8 cellular contexts compared by ENCODE assay signal in genomic region chr22:49960159-49960966, GRCh38. TPM values are rescaled to one million over a fixed set of nuclear protein-coding genes. Genes with fewer than 3 reads are reported as not detected.
DNase-seq lines count a peak whose midpoint lies in the region; ATAC-seq and TF ChIP-seq lines count a peak whose summit lies in the region.

Gene PIM3 (plus strand): TSS chr22:49960772. CDS start chr22:49960948, 176 bp downstream.

- intact Hi-C loops in activated CD4-positive, alpha-beta memory T cell treated with anti-CD3 and anti-CD28 coated beads for 36 hours (cut with micrococcal nuclease) = loop anchor here (5.0 kb wide), 2 partner anchors 108 to 232 kb away; partner anchors contain the start of gene ZBED4

- no peak for TF ChIP-seq RAD21 in liver (IDR thresholded peaks at IDR 0.05)

- H3K27me3 Mint-ChIP-seq in CD4-positive, CD25-positive, alpha-beta regulatory T cell = peaks cover 13% of the 10 kb centered on the region
- H3K27me3 Mint-ChIP-seq in activated CD4-positive, alpha-beta memory T cell treated with anti-CD3 and anti-CD28 coated beads for 36 hours = no peaks in the 10 kb centered on the region

- H3K27ac Mint-ChIP-seq in CD4-positive, CD25-positive, alpha-beta regulatory T cell = peak within 1 kb of the TSS; percentile 90 to 96 (median 93)
- H3K27ac Mint-ChIP-seq in activated CD4-positive, alpha-beta memory T cell treated with anti-CD3 and anti-CD28 coated beads for 36 hours = peak within 1 kb of the TSS; percentile 96

- peak; percentile 78 to 80 for ATAC-seq in CD4-positive, CD25-positive, alpha-beta regulatory T cell (ENCODE audit: low read depth in 2 of 2)
- ATAC-seq in GM19397 (IDR thresholded peaks at IDR 0.05; ENCODE audit: unreplicated experiment) = peak; percentile 61
- ATAC-seq in HG03565 (IDR thresholded peaks at IDR 0.05; ENCODE audit: unreplicated experiment) = peak; percentile 62

- H3K4me3 ChIP-seq in CD4-positive, CD25-positive, alpha-beta regulatory T cell (ENCODE audit: low read depth, low read length) = peak within 1 kb of the TSS; percentile 50
- peak within 1 kb of the TSS; percentile 95 to 98 (median 95) for H3K4me3 ChIP-seq in liver (ENCODE audit: low read depth in 1 of 3, low read length in 3 of 3)

- peak; percentile 89 to 96 (median 94) for DNase-seq in CD4-positive, CD25-positive, alpha-beta regulatory T cell
- DNase-seq in NCI-H82 treated with DMSO at 0.1 percent for 48 hours (lab: John Stamatoyannopoulos, UW; ENCODE audit: unreplicated experiment) (peak; percentile 79), dermis microvascular lymphatic vessel endothelial cell (ENCODE audit: low read depth in 2 of 2) (peak; percentile 94 to 97)
- DNase-seq in activated CD4-positive, alpha-beta memory T cell treated with anti-CD3 and anti-CD28 coated beads for 36 hours = peak; percentile 97
- DNase-seq in stimulated activated CD4-positive, alpha-beta T cell treated with anti-CD3 and anti-CD28 coated beads, Interleukin-4, amount 100 ng/mL, for 1 hour = peak; percentile 91

- under 1% methylated on average over 132 of the region's 132 CpGs for WGBS in liver

- H3K9me3 Mint-ChIP-seq in CD4-positive, CD25-positive, alpha-beta regulatory T cell = peaks cover 0 to 2% (median 0%) of the 10 kb centered on the region in 7 donors
- H3K9me3 Mint-ChIP-seq in activated CD4-positive, alpha-beta memory T cell treated with anti-CD3 and anti-CD28 coated beads for 36 hours = no peaks in the 10 kb centered on the region

- peaks cover 2 to 30% (median 7%) of the 10 kb centered on the region in 4 donors for H3K4me1 Mint-ChIP-seq in CD4-positive, CD25-positive, alpha-beta regulatory T cell
- H3K4me1 Mint-ChIP-seq in activated CD4-positive, alpha-beta memory T cell treated with anti-CD3 and anti-CD28 coated beads for 36 hours (ENCODE audit: low read depth) = peaks cover 22% of the 10 kb centered on the region

- H3K9me3 ChIP-seq in CD4-positive, CD25-positive, alpha-beta regulatory T cell (ENCODE audit: control insufficient read depth in 2 of 2, low read length in 2 of 2) = no peaks in the 10 kb centered on the region
- H3K9me3 ChIP-seq in liver (ENCODE audit: control insufficient read depth in 4 of 4, low read length in 3 of 4) = no peaks in the 10 kb centered on the region

- POLR2A ChIA-PET in activated CD4-positive, alpha-beta memory T cell treated with anti-CD3 and anti-CD28 coated beads for 36 hours (lab: Charles Lee) = interaction anchor here (1.0 to 4.7 kb wide), 7 partner anchors 11 to 193 kb away, joined by 3 to 58 read pairs (median 7); no protein-coding TSS in a partner anchor

- CTCF ChIA-PET in activated CD4-positive, alpha-beta memory T cell treated with anti-CD3 and anti-CD28 coated beads for 36 hours (lab: Charles Lee) = interaction anchor here (0.7 to 2.2 kb wide), 6 partner anchors 10 to 70 kb away, joined by 3 to 8 read pairs (median 4); no protein-coding TSS in a partner anchor

- peak within 1 kb of the TSS; percentile 70 to 80 for H3K9ac ChIP-seq in liver (ENCODE audit: low read depth in 1 of 2, low read length in 2 of 2)

- peaks cover 36% of the 10 kb centered on the region for H3K4me1 ChIP-seq in CD4-positive, CD25-positive, alpha-beta regulatory T cell (ENCODE audit: control insufficient read depth, insufficient read depth, low read length, poor library complexity, severe bottlenecking)
- H3K4me1 ChIP-seq in liver (ENCODE audit: control insufficient read depth in 4 of 4, insufficient read depth in 4 of 4, low read length in 3 of 4) = peaks cover 25 to 61% (median 50%) of the 10 kb centered on the region in 4 donors

- H3K27ac ChIP-seq in CD4-positive, CD25-positive, alpha-beta regulatory T cell (ENCODE audit: insufficient read depth, low read length, poor library complexity, severe bottlenecking) = peak within 1 kb of the TSS; percentile 98
- peak within 1 kb of the TSS; percentile 94 to 99 for H3K27ac ChIP-seq in liver (ENCODE audit: low read depth in 1 of 2, low read length in 2 of 2)

- H3K36me3 ChIP-seq in CD4-positive, CD25-positive, alpha-beta regulatory T cell (ENCODE audit: control insufficient read depth, insufficient read depth, low read length) = peaks cover 13% of the 10 kb centered on the region
- H3K36me3 ChIP-seq in liver (ENCODE audit: control insufficient read depth in 4 of 4, insufficient read depth in 3 of 4, low read depth in 1 of 4, low read length in 3 of 4) = peaks cover 0 to 13% (median 3%) of the 10 kb centered on the region in 4 donors

- no peak for TF ChIP-seq CTCF in liver (IDR thresholded peaks at IDR 0.05; ENCODE audit: low read depth, low read length, missing input control)

- no peaks in the 10 kb centered on the region for H3K27me3 ChIP-seq in CD4-positive, CD25-positive, alpha-beta regulatory T cell (ENCODE audit: control insufficient read depth, insufficient read depth, low read length)
- H3K27me3 ChIP-seq in liver (ENCODE audit: control insufficient read depth in 4 of 4, insufficient read depth in 4 of 4, low read length in 3 of 4) = no peaks in the 10 kb centered on the region

- H3K4me3 Mint-ChIP-seq in CD4-positive, CD25-positive, alpha-beta regulatory T cell = peak within 1 kb of the TSS; percentile 89 to 96 (median 94)
- peak within 1 kb of the TSS; percentile 92 for H3K4me3 Mint-ChIP-seq in activated CD4-positive, alpha-beta memory T cell treated with anti-CD3 and anti-CD28 coated beads for 36 hours

- H3K36me3 Mint-ChIP-seq in CD4-positive, CD25-positive, alpha-beta regulatory T cell = peaks cover 6% of the 10 kb centered on the region
- H3K36me3 Mint-ChIP-seq in activated CD4-positive, alpha-beta memory T cell treated with anti-CD3 and anti-CD28 coated beads for 36 hours = peaks cover 37% of the 10 kb centered on the region

TF ChIP-seq in liver, 16 proteins besides CTCF, POLR2A, EP300 and RAD21:
- TF ChIP-seq SP1 (IDR thresholded peaks at IDR 0.05) = peak; percentile 53
- peak in 1 of 2 donors; percentile 72 for TF ChIP-seq GABPA (IDR thresholded peaks at IDR 0.05 in 1 of 2, conservative IDR thresholded peaks at IDR 0.05 in 1 of 2)
- peak; percentile 38 to 39 for TF ChIP-seq RXRA (IDR thresholded peaks at IDR 0.05)
- no peak for TF ChIP-seq EGR1 (IDR thresholded peaks at IDR 0.05; ENCODE audit: low read depth in 2 of 2)
- peak; percentile 71 for TF ChIP-seq YY1 (IDR thresholded peaks at IDR 0.05)
TF ChIP-seq in liver: peak in this region for 4.

RNA-seq across cellular contexts. Expression of gene PIM3, which starts in this region (rescaled TPM):
- total RNA-seq in CD4-positive, CD25-positive, alpha-beta regulatory T cell = 294 TPM
- 10 to 100 TPM; 34.0 to 47.1 (median 40.3) TPM for polyA plus RNA-seq in CD4-positive, CD25-positive, alpha-beta regulatory T cell
- total RNA-seq in activated CD4-positive, alpha-beta memory T cell treated with anti-CD3 and anti-CD28 coated beads for 36 hours = 100 to 1,000 TPM; 222 to 231 TPM
- 163 and 289 TPM in 2 replicates for total RNA-seq in dermis microvascular lymphatic vessel endothelial cell
- total RNA-seq in liver = 10 to 100 TPM; 14.5 to 33.8 TPM
- 10 to 100 TPM; 22.3 to 44.0 TPM for polyA plus RNA-seq in liver

Comparison
In these comparisons a context has a peak if more than half of its experiments do, and no peak if none do; other contexts are left out.
1. Peak in every context shown above with its lines: DNase-seq, ATAC-seq, H3K4me3 ChIP-seq and H3K27ac ChIP-seq.